In the genomic region with DNA sequence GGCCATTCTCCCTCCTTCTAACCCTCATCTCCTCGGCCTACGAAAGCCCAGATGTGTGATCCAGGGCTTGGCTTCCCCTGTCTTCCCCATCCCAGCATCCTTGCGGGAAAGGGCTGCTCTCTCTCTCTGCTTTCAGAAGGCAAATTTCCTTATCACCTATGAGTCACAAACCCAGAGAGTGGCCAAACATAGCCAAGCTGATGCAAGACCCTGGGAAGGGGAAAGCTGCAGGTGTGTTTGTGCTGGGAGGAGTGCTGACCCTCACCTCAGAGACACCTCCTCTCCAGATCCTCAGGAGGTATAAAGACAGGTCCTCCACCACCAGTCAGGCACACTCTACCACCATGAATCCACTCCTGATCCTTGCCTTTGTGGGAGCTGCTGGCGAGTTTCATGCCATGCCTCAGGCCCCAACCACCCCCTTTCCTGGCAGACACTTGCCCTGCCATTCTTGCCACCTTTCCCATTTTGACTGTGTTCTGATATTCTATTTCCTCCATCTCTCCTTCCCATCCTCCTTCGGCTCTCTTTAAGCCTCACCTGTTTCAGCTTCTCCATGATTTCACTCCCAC, we compare ENCODE assay signal across 18 cellular contexts. TPM values are rescaled to one million over a fixed set of nuclear protein-coding genes. Genes with fewer than 3 reads are reported as not detected.
DNase-seq lines count a peak whose midpoint lies in the region; ATAC-seq, FAIRE-seq and TF ChIP-seq lines count a peak whose summit lies in the region.
"Had no signal": no experiment of that assay in that cellular context is flagged by ENCODE, and none has a peak within 500 bp of the region (broad histone marks: within the 10 kb centered on the region; RNA-seq: fewer than 3 reads in every experiment).

No MANE protein-coding gene starts in this region.

- no peak overlapping the region for H3K9ac ChIP-seq in HepG2 (ENCODE audit: insufficient read depth, low read depth, low read length)
- H3K9ac ChIP-seq in K562 (ENCODE audit: insufficient read depth in 1 of 2, low read depth in 2 of 2, low read length in 2 of 2) = no peak overlapping the region
- H3K9ac ChIP-seq: KMS-11 had no signal

- TF ChIP-seq POLR2A in HepG2 (IDR thresholded peaks at IDR 0.05; ENCODE audit: insufficient read depth in 1 of 2, low read depth in 2 of 2, low read length in 2 of 2) (no peak), right lobe of liver (IDR thresholded peaks at IDR 0.05) (no peak), K562 (conservative IDR thresholded peaks at IDR 0.05) (no peak)

- in situ Hi-C loops in HepG2 (cut with HindIII; ENCODE audit: extremely low pct_ligation_motif_present, low pct_unique_long_range_greater_than_20kb) (no loop called here), K562 (cut with MboI) (no loop called here)

- BruUV-seq in HepG2 (replicated peaks; lab: Mats Ljungman, UMichigan) (no TSS peak), K562 (replicated peaks; lab: Mats Ljungman, UMichigan) (no TSS peak)

- H3K4me1 ChIP-seq in HepG2 (ENCODE audit: insufficient read depth, low read length) (no peaks in the 10 kb centered on the region), right lobe of liver (no peaks in the 10 kb centered on the region), K562 (replicated peaks in 1 of 2; ENCODE audit: control insufficient read depth in 2 of 2, insufficient read depth in 2 of 2, low read length in 2 of 2) (peaks cover 0 to 4% of the 10 kb centered on the region in 2 experiments; a peak in 1 of 5 replicates)

- POLR2A ChIA-PET in HepG2 (lab: Yijun Ruan, JAX) = no interaction called here
- POLR2A ChIA-PET in K562 (lab: Yijun Ruan, JAX) = interaction anchor here (1.1 kb wide), 1 partner anchor 10 kb away, joined by 3 read pairs; no protein-coding TSS in a partner anchor

- CTCF ChIA-PET in HepG2 (lab: Yijun Ruan, JAX; ENCODE audit: low intra/inter-chr PET ratio, low total read pairs) = no interaction called here
- CTCF ChIA-PET in K562 (lab: Yijun Ruan, JAX; ENCODE audit: low intra/inter-chr PET ratio) = no interaction called here

- no peak for ATAC-seq in HepG2
- no peak for ATAC-seq in right lobe of liver
- ATAC-seq in K562 = no peak; the same call in 2 of the 3 replicates
- no peak for ATAC-seq in HG02798 (IDR thresholded peaks at IDR 0.05; ENCODE audit: poor library complexity, unreplicated experiment)

- TF ChIP-seq RAD21 in HepG2 (CRISPR knock-in tag; IDR thresholded peaks at IDR 0.05) = no peak
- TF ChIP-seq RAD21 in K562 (CRISPR knock-in tag; conservative IDR thresholded peaks at IDR 0.05 in 1 of 2, IDR thresholded peaks at IDR 0.05 in 1 of 2) = no peak

- H3K27me3 ChIP-seq in HepG2 (ENCODE audit: control insufficient read depth in 1 of 2, insufficient read depth in 2 of 2, low read length in 2 of 2) (no peaks in the 10 kb centered on the region), right lobe of liver (no peaks in the 10 kb centered on the region), K562 (ENCODE audit: control insufficient read depth in 2 of 2, insufficient read depth in 2 of 2, low read length in 2 of 2) (peaks cover 0 to 5% of the 10 kb centered on the region in 2 experiments; a peak in 2 of 5 replicates)
- H3K27me3 ChIP-seq: MG63 had no signal

- 1% methylated on average over 5 of the region's 5 CpGs for WGBS in HepG2 (ENCODE audit: low lambda C conversion rate)
- WGBS in right lobe of liver (ENCODE audit: insufficient coverage, low coverage, low lambda C conversion rate, missing lambda C conversion rate) = 70% methylated on average over 4 of the region's 5 CpGs
- WGBS in K562 (ENCODE audit: insufficient coverage, low coverage, missing lambda C conversion rate) = 1% methylated on average over 5 of the region's 5 CpGs

- H3K79me2 ChIP-seq in HepG2 (ENCODE audit: insufficient read depth, low read length) = no peaks in the 10 kb centered on the region
- H3K79me2 ChIP-seq in K562 (ENCODE audit: control insufficient read depth, insufficient read depth, low read length) = no peaks in the 10 kb centered on the region

- H3K4me3 ChIP-seq in HepG2 (replicated peaks in 1 of 3; ENCODE audit: insufficient read depth in 1 of 3, low read depth in 2 of 3, low read length in 3 of 3) (no peak overlapping the region), right lobe of liver (no peak overlapping the region), K562 (no peak overlapping the region)
- H3K4me3 ChIP-seq: MG63 had no signal

- H3K36me3 ChIP-seq in HepG2 (replicated peaks in 1 of 2; ENCODE audit: control insufficient read depth in 1 of 2, insufficient read depth in 2 of 2, low read length in 2 of 2) (no peaks in the 10 kb centered on the region), right lobe of liver (no peaks in the 10 kb centered on the region), K562 (ENCODE audit: control insufficient read depth, insufficient read depth, low read length) (no peaks in the 10 kb centered on the region)
- H3K36me3 ChIP-seq: MG63 had no signal

- no peaks in the 10 kb centered on the region for H3K9me3 ChIP-seq in HepG2 (ENCODE audit: low read length)
- H3K9me3 ChIP-seq in right lobe of liver = no peaks in the 10 kb centered on the region
- H3K9me3 ChIP-seq in K562 (replicated peaks; ENCODE audit: control insufficient read depth, insufficient read depth, low read depth, low read length) = no peaks in the 10 kb centered on the region
- H3K9me3 ChIP-seq: MG63 had no signal

- H2AFZ ChIP-seq in HepG2 (ENCODE audit: low read length) (no peak overlapping the region), K562 (ENCODE audit: low read depth, low read length) (no peak overlapping the region)

- no peak for DNase-seq in HepG2 (ENCODE audit: low spot score)
- no peak for DNase-seq in right lobe of liver
- no peak for DNase-seq in K562 (ENCODE audit: extremely low read depth in 1 of 4, low spot score in 3 of 4)
- peak; percentile 21 for DNase-seq in iris pigment epithelial cell (ENCODE audit: low read depth)
- DNase-seq in DMS53 (lab: John Stamatoyannopoulos, UW) = no peak
- DNase-seq in NK-92 (lab: John Stamatoyannopoulos, UW; ENCODE audit: unreplicated experiment) = no peak
- no peak for DNase-seq in MV-4-11 (lab: John Stamatoyannopoulos, UW)
- DNase-seq: AML-193, DND-41, HFFc6, MG63, NCI-H2081, NCI-H345, NCI-H526 treated with DMSO at 0.1 percent for 48 hours had no signal

- H3K27ac ChIP-seq in HepG2 (ENCODE audit: extremely low read length, insufficient read depth, low read length) (no peak overlapping the region), right lobe of liver (no peak overlapping the region), K562 (ENCODE audit: extremely low read depth, low read depth, low read length) (no peak overlapping the region)
- H3K27ac ChIP-seq: HL-60, KMS-11 had no signal

- no peaks in the 10 kb centered on the region for H3K9me1 ChIP-seq in K562 (ENCODE audit: control insufficient read depth, insufficient read depth, low read length)

- TF ChIP-seq EP300 in HepG2 (IDR thresholded peaks at IDR 0.05; ENCODE audit: low read depth in 2 of 2, low read length in 2 of 2) (no peak), HepG2 (CRISPR knock-in tag; IDR thresholded peaks at IDR 0.05; ENCODE audit: borderline replicate concordance) (no peak), K562 (IDR thresholded peaks at IDR 0.05; ENCODE audit: low read length) (no peak)

- no peaks in the 10 kb centered on the region for H4K20me1 ChIP-seq in HepG2 (ENCODE audit: insufficient read depth, low read length)
- no peaks in the 10 kb centered on the region for H4K20me1 ChIP-seq in K562 (replicated peaks; ENCODE audit: control insufficient read depth, insufficient read depth, low read length)

- FAIRE-seq in HepG2 (lab: Jason Lieb, UNC) (no peak), K562 (lab: Jason Lieb, UNC) (no peak)
- FAIRE-seq: H1 had no signal

- H3K4me2 ChIP-seq in HepG2 (ENCODE audit: low read depth, low read length) (no peak overlapping the region), K562 (ENCODE audit: insufficient read depth, low read length) (no peak overlapping the region)
- H3K4me2 ChIP-seq: KMS-11 had no signal

- no peak for TF ChIP-seq CTCF in HepG2 (CRISPR knock-in tag; IDR thresholded peaks at IDR 0.05)
- no peak for TF ChIP-seq CTCF in right lobe of liver (IDR thresholded peaks at IDR 0.05)
- no peak for TF ChIP-seq CTCF in K562 (IDR thresholded peaks at IDR 0.05 in 2 of 3, conservative IDR thresholded peaks at IDR 0.05 in 1 of 3; ENCODE audit: insufficient read depth in 2 of 3, low read depth in 1 of 3, low read length in 3 of 3)

- intact Hi-C loops in HepG2 (cut with micrococcal nuclease; ENCODE audit: unreplicated experiment) (no loop called here), right lobe of liver (cut with DNase I) (no loop called here), K562 (cut with micrococcal nuclease) (no loop called here)

RNA-seq across cellular contexts. Expression of a gene that starts 10.6 kb away (rescaled TPM):
- total RNA-seq in HepG2 (2016; rRNA removed; fragmentation: Illumina TruSeq; extraction: Trizol) = not detected in 2 replicates
- total RNA-seq in HepG2 (2016; cell fraction: cytosol; rRNA removed; fragmentation: Illumina TruSeq; extraction: Trizol; ENCODE audit: low read depth) = not detected in 2 replicates
- not detected in 2 replicates for total RNA-seq in HepG2 (2016; cell fraction: insoluble cytoplasmic fraction; rRNA removed; fragmentation: Illumina TruSeq; extraction: Trizol)
- not detected in 2 replicates for total RNA-seq in HepG2 (2016; cell fraction: membrane; rRNA removed; fragmentation: Illumina TruSeq; extraction: Trizol)
- total RNA-seq in HepG2 (2016; cell fraction: nucleus; rRNA removed; fragmentation: Illumina TruSeq; extraction: Trizol) = not detected in 2 replicates
- not detected in 2 replicates for polyA plus RNA-seq in HepG2 (2011; rRNA removed)
- polyA plus RNA-seq in HepG2 (2011; cell fraction: cytosol; rRNA removed) = not detected in 2 replicates
- polyA plus RNA-seq in HepG2 (2011; cell fraction: nucleus; rRNA removed) = not detected in 2 replicates
- polyA plus RNA-seq in HepG2 (2012) = not detected in 2 replicates
- polyA plus RNA-seq in HepG2 (2016; cell fraction: cytosol; fragmentation: Illumina TruSeq; extraction: Trizol; ENCODE audit: low read depth) = not detected in 2 replicates
- not detected in 2 replicates for polyA plus RNA-seq in HepG2 (2016; cell fraction: insoluble cytoplasmic fraction; fragmentation: Illumina TruSeq; extraction: Trizol; ENCODE audit: low read depth)
- not detected in 2 replicates for polyA plus RNA-seq in HepG2 (2016; cell fraction: membrane; fragmentation: Illumina TruSeq; extraction: Trizol; ENCODE audit: low read depth)
- polyA plus RNA-seq in HepG2 (2016; cell fraction: nucleus; fragmentation: Illumina TruSeq; extraction: Trizol; ENCODE audit: insufficient read depth, low read depth) = not detected in 2 replicates
- not detected in 2 replicates for polyA minus RNA-seq in HepG2 (2011; rRNA and poly(A)+ RNA removed; ENCODE audit: low replicate concordance)
- polyA minus RNA-seq in HepG2 (2011; cell fraction: cytosol; rRNA and poly(A)+ RNA removed) = not detected in 2 replicates
- polyA minus RNA-seq in HepG2 (2011; cell fraction: nucleus; rRNA and poly(A)+ RNA removed) = not detected in 2 replicates
- total RNA-seq in right lobe of liver = under 1 TPM in 1 of 6 experiments, not detected in 5; 0.26 TPM
- 2.5 TPM in 1 of 2 replicates, not detected in the other for total RNA-seq in K562 (2011; cell fraction: chromatin; rRNA removed; ENCODE audit: low replicate concordance)
- 4.6 and 6.2 TPM in 2 replicates for total RNA-seq in K562 (2011; cell fraction: nucleolus; rRNA removed)
- total RNA-seq in K562 (2011; cell fraction: nucleoplasm; rRNA removed) = 3.5 and 4.8 TPM in 2 replicates
- total RNA-seq in K562 (2014; rRNA removed) = 1.1 and 1.7 TPM in 2 replicates
- 2.4 and 2.5 TPM in 2 replicates for total RNA-seq in K562 (2014; rRNA removed; fragmentation: Illumina TruSeq; extraction: Trizol)
- total RNA-seq in K562 (2015; rRNA removed; fragmentation: Illumina TruSeq; extraction: Trizol) = 1.3 and 2.4 TPM in 2 replicates
- total RNA-seq in K562 (2021) = 23.9 and 30.1 TPM in 2 replicates
- polyA plus RNA-seq in K562 (2011; rRNA removed) = 3.8 and 6.4 TPM in 2 replicates
- 9.3 and 14.7 TPM in 2 replicates for polyA plus RNA-seq in K562 (2011; cell fraction: cytosol; rRNA removed)
- polyA plus RNA-seq in K562 (2011; cell fraction: nucleus; rRNA removed) = 4.3 and 5.0 TPM in 2 replicates
- polyA plus RNA-seq in K562 (2012) = 6.6 and 43.8 TPM in 2 replicates
- polyA plus RNA-seq in K562 (2014; fragmentation: Illumina TruSeq; extraction: Trizol) = 4.7 and 6.2 TPM in 2 replicates
- polyA plus RNA-seq in K562 (2014; fragmentation: Nextera tagmentation; extraction: Ambion mirVana) = 10 to 100 TPM in 1 of 2 experiments, 1 to 10 TPM in 1; 9.5 to 16.4 TPM
- 1.4 and 1.6 TPM in 2 replicates for polyA plus RNA-seq in K562 (2014; rRNA removed)
- polyA minus RNA-seq in K562 (2011; rRNA and poly(A)+ RNA removed) = 2.8 and 3.7 TPM in 2 replicates
- 4.5 and 5.4 TPM in 2 replicates for polyA minus RNA-seq in K562 (2011; cell fraction: cytosol; rRNA and poly(A)+ RNA removed)
- 0.67 and 1.4 TPM in 2 replicates for polyA minus RNA-seq in K562 (2011; cell fraction: nucleus; rRNA and poly(A)+ RNA removed)
- total RNA-seq: H1, HFFc6 had no signal
- polyA plus RNA-seq: H1 had no signal

RNA-seq across cellular contexts. Expression of a gene that starts 10.9 kb away (rescaled TPM):
- total RNA-seq in HepG2 (2016; rRNA removed; fragmentation: Illumina TruSeq; extraction: Trizol) (not detected in 2 replicates), right lobe of liver (not detected), K562 (2014; rRNA removed) (not detected in 2 replicates), K562 (2014; rRNA removed; fragmentation: Illumina TruSeq; extraction: Trizol) (not detected in 2 replicates), K562 (2015; rRNA removed; fragmentation: Illumina TruSeq; extraction: Trizol) (not detected in 2 replicates), K562 (2021) (6.6 and 8.8 TPM in 2 replicates)
- total RNA-seq in HepG2 (2016; cell fraction: cytosol; rRNA removed; fragmentation: Illumina TruSeq; extraction: Trizol; ENCODE audit: low read depth) = not detected in 2 replicates
- not detected in 2 replicates for total RNA-seq in HepG2 (2016; cell fraction: insoluble cytoplasmic fraction; rRNA removed; fragmentation: Illumina TruSeq; extraction: Trizol)
- total RNA-seq in HepG2 (2016; cell fraction: membrane; rRNA removed; fragmentation: Illumina TruSeq; extraction: Trizol) = not detected in 2 replicates
- total RNA-seq in HepG2 (2016; cell fraction: nucleus; rRNA removed; fragmentation: Illumina TruSeq; extraction: Trizol) = not detected in 2 replicates
- polyA plus RNA-seq in HepG2 (2011; rRNA removed) (not detected in 2 replicates), K562 (2011; rRNA removed) (not detected in 2 replicates), K562 (2014; fragmentation: Illumina TruSeq; extraction: Trizol) (not detected in 2 replicates), K562 (2014; fragmentation: Nextera tagmentation; extraction: Ambion mirVana) (under 1 TPM; 0.07 to 0.20 TPM), K562 (2014; rRNA removed) (not detected in 2 replicates)
- not detected in 2 replicates for polyA plus RNA-seq in HepG2 (2011; cell fraction: cytosol; rRNA removed)
- polyA plus RNA-seq in HepG2 (2011; cell fraction: nucleus; rRNA removed) = not detected in 2 replicates
- polyA plus RNA-seq in HepG2 (2012) = not detected in 2 replicates
- polyA plus RNA-seq in HepG2 (2016; cell fraction: cytosol; fragmentation: Illumina TruSeq; extraction: Trizol; ENCODE audit: low read depth) = not detected in 2 replicates
- not detected in 2 replicates for polyA plus RNA-seq in HepG2 (2016; cell fraction: insoluble cytoplasmic fraction; fragmentation: Illumina TruSeq; extraction: Trizol; ENCODE audit: low read depth)
- polyA plus RNA-seq in HepG2 (2016; cell fraction: membrane; fragmentation: Illumina TruSeq; extraction: Trizol; ENCODE audit: low read depth) = not detected in 2 replicates
- polyA plus RNA-seq in HepG2 (2016; cell fraction: nucleus; fragmentation: Illumina TruSeq; extraction: Trizol; ENCODE audit: insufficient read depth, low read depth) = not detected in 2 replicates
- polyA minus RNA-seq in HepG2 (2011; rRNA and poly(A)+ RNA removed; ENCODE audit: low replicate concordance) = not detected in 2 replicates
- not detected in 2 replicates for polyA minus RNA-seq in HepG2 (2011; cell fraction: cytosol; rRNA and poly(A)+ RNA removed)
- not detected in 2 replicates for polyA minus RNA-seq in HepG2 (2011; cell fraction: nucleus; rRNA and poly(A)+ RNA removed)
- total RNA-seq in K562 (2011; cell fraction: chromatin; rRNA removed; ENCODE audit: low replicate concordance) = not detected in 2 replicates
- not detected in 2 replicates for total RNA-seq in K562 (2011; cell fraction: nucleolus; rRNA removed)
- total RNA-seq in K562 (2011; cell fraction: nucleoplasm; rRNA removed) = not detected in 2 replicates
- polyA plus RNA-seq in K562 (2011; cell fraction: cytosol; rRNA removed) = not detected in 2 replicates
- polyA plus RNA-seq in K562 (2011; cell fraction: nucleus; rRNA removed) = 0.27 TPM in 1 of 2 replicates, not detected in the other
- polyA plus RNA-seq in K562 (2012) = 0.86 TPM in 1 of 2 replicates, not detected in the other
- polyA minus RNA-seq in K562 (2011; rRNA and poly(A)+ RNA removed) = not detected in 2 replicates
- polyA minus RNA-seq in K562 (2011; cell fraction: cytosol; rRNA and poly(A)+ RNA removed) = not detected in 2 replicates
- polyA minus RNA-seq in K562 (2011; cell fraction: nucleus; rRNA and poly(A)+ RNA removed) = not detected in 2 replicates
- total RNA-seq: H1, HFFc6 had no signal
